15 cellular contexts compared by ENCODE assay signal in genomic region chr5:10418654-10419345, GRCh38. TPM values are rescaled to one million over a fixed set of nuclear protein-coding genes. Genes with fewer than 3 reads are reported as not detected.
DNase-seq lines count a peak whose midpoint lies in the region; ATAC-seq and TF ChIP-seq lines count a peak whose summit lies in the region.
"Had no signal": no experiment of that assay in that cellular context is flagged by ENCODE, and none has a peak within 500 bp of the region (broad histone marks: within the 10 kb centered on the region; RNA-seq: fewer than 3 reads in every experiment).

No MANE protein-coding gene starts in this region.

- peaks cover 0 to 23% of the 10 kb centered on the region in 2 donors for H3K36me3 ChIP-seq in body of pancreas (replicated peaks in 1 of 2; ENCODE audit: insufficient read depth in 1 of 2, low read depth in 2 of 2)
- peaks cover 66% of the 10 kb centered on the region for H3K36me3 ChIP-seq in effector memory CD4-positive, alpha-beta T cell (ENCODE audit: control insufficient read depth, insufficient read depth, low read length)

- H3K4me3 ChIP-seq in body of pancreas: no peak overlapping the region
- H3K4me3 ChIP-seq in effector memory CD4-positive, alpha-beta T cell (ENCODE audit: insufficient read depth, low read depth, low read length, poor library complexity, severe bottlenecking): no peak overlapping the region
- H3K4me3 ChIP-seq: esophagus muscularis mucosa, hepatocyte had no signal

- intact Hi-C loops in body of pancreas (cut with DNase I): no loop called here

- no peaks in the 10 kb centered on the region for H3K9me3 Mint-ChIP-seq in activated T-cell treated with anti-CD3 and anti-CD28 coated beads, Interleukin-2, amount 50 U/mL, for 4 hours

- no peak for TF ChIP-seq POLR2A in body of pancreas (IDR thresholded peaks at IDR 0.05)

- DNase-seq in activated T-cell treated with anti-CD3 and anti-CD28 coated beads, Interleukin-2, amount 50 U/mL, for 4 hours: no peak
- no peak for DNase-seq in activated T-cell treated with anti-CD3 and anti-CD28 coated beads, Interleukin-2, amount 50 U/mL, for 1 hour
- DNase-seq in body of pancreas (peak in 1 of 4 donors; percentile 25), UCSD-AML1 (lab: John Stamatoyannopoulos, UW; ENCODE audit: unreplicated experiment) (no peak), middle frontal gyrus (ENCODE audit: extremely low spot score, low spot score) (no peak)
- no peak for DNase-seq in effector memory CD4-positive, alpha-beta T cell
- DNase-seq: activated CD4-positive, alpha-beta T cell treated with anti-CD3 and anti-CD28 coated beads, Interleukin-2, amount 50 U/mL, for 1 hour; KBM-7; NCI-H1436; NCI-H510A treated with DMSO at 0.1 percent for 48 hours; stimulated activated CD4-positive, alpha-beta T cell treated with anti-CD3 and anti-CD28 coated beads, Interleukin-2, amount 100 ng/mL, for 48 hours had no signal

- H3K27me3 Mint-ChIP-seq in activated T-cell treated with anti-CD3 and anti-CD28 coated beads, Interleukin-2, amount 50 U/mL, for 4 hours (ENCODE audit: low read depth): no peaks in the 10 kb centered on the region

- ATAC-seq in activated T-cell treated with anti-CD3 and anti-CD28 coated beads, Interleukin-2, amount 50 U/mL, for 4 hours: peak; percentile 78 to 88
- peak; percentile 48 for ATAC-seq in GM21360 (IDR thresholded peaks at IDR 0.05; ENCODE audit: unreplicated experiment)
- ATAC-seq in HG02973 (IDR thresholded peaks at IDR 0.05; ENCODE audit: unreplicated experiment): peak; percentile 74
- peak; percentile 15 for ATAC-seq in body of pancreas

- H3K27ac ChIP-seq in body of pancreas: no peak overlapping the region
- H3K27ac ChIP-seq in effector memory CD4-positive, alpha-beta T cell (ENCODE audit: insufficient read depth, low read length, poor library complexity, severe bottlenecking): no peak overlapping the region
- H3K27ac ChIP-seq: esophagus muscularis mucosa, hepatocyte had no signal

- H3K4me3 Mint-ChIP-seq in activated T-cell treated with anti-CD3 and anti-CD28 coated beads, Interleukin-2, amount 50 U/mL, for 4 hours: no peak overlapping the region

- H3K9me3 ChIP-seq in body of pancreas: no peaks in the 10 kb centered on the region
- no peaks in the 10 kb centered on the region for H3K9me3 ChIP-seq in effector memory CD4-positive, alpha-beta T cell (ENCODE audit: control insufficient read depth, low read length)
- H3K9me3 ChIP-seq: esophagus muscularis mucosa had no signal

- peaks cover 37% of the 10 kb centered on the region for H3K4me1 Mint-ChIP-seq in activated T-cell treated with anti-CD3 and anti-CD28 coated beads, Interleukin-2, amount 50 U/mL, for 4 hours (ENCODE audit: low read depth)

- peaks cover 57% of the 10 kb centered on the region for H3K36me3 Mint-ChIP-seq in activated T-cell treated with anti-CD3 and anti-CD28 coated beads, Interleukin-2, amount 50 U/mL, for 4 hours (ENCODE audit: insufficient read depth)

- WGBS in body of pancreas, 2 donors: 82 to 85% methylated on average over 4 of the region's 4 CpGs

- no peak for TF ChIP-seq CTCF in body of pancreas (IDR thresholded peaks at IDR 0.05)

- peaks cover 9% of the 10 kb centered on the region for H3K4me1 ChIP-seq in body of pancreas
- H3K4me1 ChIP-seq in effector memory CD4-positive, alpha-beta T cell (ENCODE audit: control insufficient read depth, insufficient read depth, low read length, poor library complexity, severe bottlenecking): no peaks in the 10 kb centered on the region

- H3K27me3 ChIP-seq in body of pancreas: no peaks in the 10 kb centered on the region
- H3K27me3 ChIP-seq in effector memory CD4-positive, alpha-beta T cell (replicated peaks; ENCODE audit: control insufficient read depth, insufficient read depth, low read length, poor library complexity, severe bottlenecking): no peaks in the 10 kb centered on the region
- H3K27me3 ChIP-seq: esophagus muscularis mucosa, hepatocyte had no signal

RNA-seq across cellular contexts. Expression of gene ROPN1L, which starts 22.9 kb away (rescaled TPM):
- under 1 TPM in 1 of 3 donors, not detected in 2; 0.18 TPM for total RNA-seq in activated T-cell treated with anti-CD3 and anti-CD28 coated beads, Interleukin-2, amount 50 U/mL, for 4 hours
- total RNA-seq in body of pancreas: 1 to 10 TPM; 1.3 to 4.3 TPM

Comparison
In these comparisons a context has a peak if more than half of its experiments do, and no peak if none do; other contexts are left out.
1. ATAC-seq: peak in every context shown above with its lines; median percentile 83 in activated T-cell treated with anti-CD3 and anti-CD28 coated beads, Interleukin-2, amount 50 U/mL, for 4 hours; 74 in HG02973; 48 in GM21360; 15 in body of pancreas.